8 cellular contexts compared by ENCODE assay signal in genomic region chr1:149852263-149852662, GRCh38. TPM values are rescaled to one million over a fixed set of nuclear protein-coding genes. Genes with fewer than 3 reads are reported as not detected.
A peak's percentile ranks its signal among the peaks of the same experiment; 100 is the strongest.
DNase-seq lines count a peak whose midpoint lies in the region; ATAC-seq, FAIRE-seq and TF ChIP-seq lines count a peak whose summit lies in the region.
"Not testable (repeated sequence)": the region's sequence is repeated elsewhere in the genome, so short reads cannot be mapped to it uniquely, and the experiment has no call there.

No MANE protein-coding gene starts in this region.

- TF ChIP-seq RAD21 in HepG2 (CRISPR knock-in tag; IDR thresholded peaks at IDR 0.05) = not testable (repeated sequence)

- not testable (repeated sequence) for TF ChIP-seq EP300 in HepG2 (IDR thresholded peaks at IDR 0.05; ENCODE audit: low read depth in 2 of 2, low read length in 2 of 2); HepG2 (CRISPR knock-in tag; IDR thresholded peaks at IDR 0.05; ENCODE audit: borderline replicate concordance)

- FAIRE-seq in GM12891 (lab: Jason Lieb, UNC) (peak; percentile 76), HepG2 (lab: Jason Lieb, UNC) (peak; percentile 51)

- not testable (repeated sequence) for TF ChIP-seq POLR2A in GM12891 (IDR thresholded peaks at IDR 0.05; ENCODE audit: low read depth, low read length); HepG2 (IDR thresholded peaks at IDR 0.05; ENCODE audit: insufficient read depth in 1 of 2, low read depth in 2 of 2, low read length in 2 of 2)

- not testable (repeated sequence) for H3K36me3 ChIP-seq in PC-3 (ENCODE audit: low read depth, low read length); HepG2 (replicated peaks in 1 of 2; ENCODE audit: control insufficient read depth in 1 of 2, insufficient read depth in 2 of 2, low read length in 2 of 2)

- H3K9ac ChIP-seq in PC-3 (ENCODE audit: low read length); HepG2 (ENCODE audit: insufficient read depth, low read depth, low read length): not testable (repeated sequence)

- not testable (repeated sequence) for H3K36me3 Mint-ChIP-seq in activated naive CD8-positive, alpha-beta T cell treated with anti-CD3 and anti-CD28 coated beads, Interleukin-2, amount 50 U/mL, for 24 hours (ENCODE audit: low read depth)

- not testable (repeated sequence) for H3K27ac ChIP-seq in PC-3 (ENCODE audit: low read length); HepG2 (ENCODE audit: extremely low read length, insufficient read depth, low read length)

- not testable (repeated sequence) for H3K27me3 Mint-ChIP-seq in activated naive CD8-positive, alpha-beta T cell treated with anti-CD3 and anti-CD28 coated beads, Interleukin-2, amount 50 U/mL, for 24 hours; stimulated activated naive CD8-positive, alpha-beta T cell treated with anti-CD3 and anti-CD28 coated beads, Interleukin-15, amount 100 ng/mL, for 72 hours

- H3K79me2 ChIP-seq in PC-3 (ENCODE audit: low read length) (peaks cover 29% of the 10 kb centered on the region), HepG2 (ENCODE audit: insufficient read depth, low read length) (peaks cover 26% of the 10 kb centered on the region)

- not testable (repeated sequence) for H3F3A ChIP-seq in PC-3 (ENCODE audit: low read length, unreplicated experiment)

- not testable (repeated sequence) for H3K4me3 ChIP-seq in PC-3 (ENCODE audit: low read length); HepG2 (replicated peaks in 1 of 3; ENCODE audit: insufficient read depth in 1 of 3, low read depth in 2 of 3, low read length in 3 of 3)

- H3K27me3 ChIP-seq in PC-3 (ENCODE audit: low read length); HepG2 (ENCODE audit: control insufficient read depth in 1 of 2, insufficient read depth in 2 of 2, low read length in 2 of 2): not testable (repeated sequence)

- H3K4me3 Mint-ChIP-seq in activated naive CD8-positive, alpha-beta T cell treated with anti-CD3 and anti-CD28 coated beads, Interleukin-2, amount 50 U/mL, for 24 hours; stimulated activated naive CD8-positive, alpha-beta T cell treated with anti-CD3 and anti-CD28 coated beads, Interleukin-15, amount 100 ng/mL, for 72 hours: not testable (repeated sequence)

- H3K4me2 ChIP-seq in PC-3 (ENCODE audit: low read length); HepG2 (ENCODE audit: low read depth, low read length): not testable (repeated sequence)

- H3K4me1 Mint-ChIP-seq in activated naive CD8-positive, alpha-beta T cell treated with anti-CD3 and anti-CD28 coated beads, Interleukin-2, amount 50 U/mL, for 24 hours = peaks cover 27% of the 10 kb centered on the region
- H3K4me1 Mint-ChIP-seq in stimulated activated naive CD8-positive, alpha-beta T cell treated with anti-CD3 and anti-CD28 coated beads, Interleukin-15, amount 100 ng/mL, for 72 hours = peaks cover 27% of the 10 kb centered on the region

- in situ Hi-C loops in HepG2 (cut with HindIII; ENCODE audit: extremely low pct_ligation_motif_present, low pct_unique_long_range_greater_than_20kb) = not testable (repeated sequence)

- TF ChIP-seq CTCF in PC-3 (conservative IDR thresholded peaks at IDR 0.05; ENCODE audit: low read depth, low read length); HepG2 (CRISPR knock-in tag; IDR thresholded peaks at IDR 0.05): not testable (repeated sequence)

- ATAC-seq in GM19395 (IDR thresholded peaks at IDR 0.05; ENCODE audit: unreplicated experiment) (peak; percentile 33), GM21825 (IDR thresholded peaks at IDR 0.05; ENCODE audit: unreplicated experiment) (peak; percentile 20), HG03066 (IDR thresholded peaks at IDR 0.05; ENCODE audit: low read depth, unreplicated experiment) (peak; percentile 30), PC-3 (peak; percentile 27), HepG2 (peak; percentile 23)
- ATAC-seq in activated naive CD8-positive, alpha-beta T cell treated with anti-CD3 and anti-CD28 coated beads, Interleukin-2, amount 50 U/mL, for 24 hours = peak; percentile 12
- ATAC-seq in stimulated activated naive CD8-positive, alpha-beta T cell treated with anti-CD3 and anti-CD28 coated beads, Interleukin-15, amount 100 ng/mL, for 72 hours = peak; percentile 18

- intact Hi-C loops in PC-3 (cut with micrococcal nuclease); HepG2 (cut with micrococcal nuclease; ENCODE audit: unreplicated experiment): not testable (repeated sequence)

- POLR2A ChIA-PET in PC-3 (lab: Charles Lee; ENCODE audit: unreplicated experiment); HepG2 (lab: Yijun Ruan, JAX): not testable (repeated sequence)

- WGBS in HepG2 (ENCODE audit: low lambda C conversion rate) = no CpG with 5 or more reads among the region's 26 CpGs

- H3K9me3 Mint-ChIP-seq in activated naive CD8-positive, alpha-beta T cell treated with anti-CD3 and anti-CD28 coated beads, Interleukin-2, amount 50 U/mL, for 24 hours; stimulated activated naive CD8-positive, alpha-beta T cell treated with anti-CD3 and anti-CD28 coated beads, Interleukin-15, amount 100 ng/mL, for 72 hours: not testable (repeated sequence)

- H3K4me1 ChIP-seq in PC-3 (ENCODE audit: insufficient read depth, low read length) (peaks cover 23% of the 10 kb centered on the region), HepG2 (ENCODE audit: insufficient read depth, low read length) (peaks cover 25% of the 10 kb centered on the region)

- H2AFZ ChIP-seq in PC-3 (ENCODE audit: low read length); HepG2 (ENCODE audit: low read length): not testable (repeated sequence)

- CTCF ChIA-PET in PC-3 (lab: Charles Lee); HepG2 (lab: Yijun Ruan, JAX; ENCODE audit: low intra/inter-chr PET ratio, low total read pairs): not testable (repeated sequence)

- H3K9me2 ChIP-seq in PC-3 (replicated peaks; ENCODE audit: low read length) = not testable (repeated sequence)

- H3K27ac Mint-ChIP-seq in activated naive CD8-positive, alpha-beta T cell treated with anti-CD3 and anti-CD28 coated beads, Interleukin-2, amount 50 U/mL, for 24 hours; stimulated activated naive CD8-positive, alpha-beta T cell treated with anti-CD3 and anti-CD28 coated beads, Interleukin-15, amount 100 ng/mL, for 72 hours: not testable (repeated sequence)

- DNase-seq in GM12891 (ENCODE audit: insufficient read length, low spot score); PC-3; activated naive CD8-positive, alpha-beta T cell treated with anti-CD3 and anti-CD28 coated beads, Interleukin-2, amount 50 U/mL, for 24 hours; HepG2 (ENCODE audit: low spot score); stimulated activated naive CD8-positive, alpha-beta T cell treated with anti-CD3 and anti-CD28 coated beads, Interleukin-15, amount 100 ng/mL, for 72 hours: not testable (repeated sequence)

- not testable (repeated sequence) for H4K20me1 ChIP-seq in PC-3 (ENCODE audit: low read length)
- H4K20me1 ChIP-seq in HepG2 (ENCODE audit: insufficient read depth, low read length) = peaks cover 10% of the 10 kb centered on the region

- not testable (repeated sequence) for H3K9me3 ChIP-seq in PC-3 (ENCODE audit: low read length); HepG2 (ENCODE audit: low read length)

- BruUV-seq in PC-3 (replicated peaks; lab: Mats Ljungman, UMichigan); HepG2 (replicated peaks; lab: Mats Ljungman, UMichigan): not testable (repeated sequence)

RNA-seq across cellular contexts. Expression of gene BOLA1, which starts 47.1 kb away (rescaled TPM):
- polyA plus RNA-seq in GM12891 (2012; ENCODE audit: low read depth, missing spikeins) = 15.7 TPM
- total RNA-seq in PC-3 (2014; rRNA removed) (27.6 and 38.6 TPM in 2 replicates), HepG2 (2016; rRNA removed; fragmentation: Illumina TruSeq; extraction: Trizol) (3.1 and 4.2 TPM in 2 replicates)
- 2.1 and 2.4 TPM in 2 replicates for total RNA-seq in HepG2 (2016; cell fraction: cytosol; rRNA removed; fragmentation: Illumina TruSeq; extraction: Trizol; ENCODE audit: low read depth)
- 3.6 and 3.9 TPM in 2 replicates for total RNA-seq in HepG2 (2016; cell fraction: insoluble cytoplasmic fraction; rRNA removed; fragmentation: Illumina TruSeq; extraction: Trizol)
- total RNA-seq in HepG2 (2016; cell fraction: membrane; rRNA removed; fragmentation: Illumina TruSeq; extraction: Trizol) = 2.0 and 2.7 TPM in 2 replicates
- total RNA-seq in HepG2 (2016; cell fraction: nucleus; rRNA removed; fragmentation: Illumina TruSeq; extraction: Trizol) = 3.2 and 3.5 TPM in 2 replicates
- polyA plus RNA-seq in HepG2 (2011; rRNA removed) = 2.9 and 3.2 TPM in 2 replicates
- polyA plus RNA-seq in HepG2 (2011; cell fraction: cytosol; rRNA removed) = 2.9 and 4.8 TPM in 2 replicates
- polyA plus RNA-seq in HepG2 (2011; cell fraction: nucleus; rRNA removed) = 8.1 and 8.9 TPM in 2 replicates
- polyA plus RNA-seq in HepG2 (2012) = 2.5 and 2.8 TPM in 2 replicates
- polyA plus RNA-seq in HepG2 (2016; cell fraction: cytosol; fragmentation: Illumina TruSeq; extraction: Trizol; ENCODE audit: low read depth) = 2.0 and 2.6 TPM in 2 replicates
- polyA plus RNA-seq in HepG2 (2016; cell fraction: insoluble cytoplasmic fraction; fragmentation: Illumina TruSeq; extraction: Trizol; ENCODE audit: low read depth) = 3.3 and 5.4 TPM in 2 replicates
- 2.5 and 2.8 TPM in 2 replicates for polyA plus RNA-seq in HepG2 (2016; cell fraction: membrane; fragmentation: Illumina TruSeq; extraction: Trizol; ENCODE audit: low read depth)
- polyA plus RNA-seq in HepG2 (2016; cell fraction: nucleus; fragmentation: Illumina TruSeq; extraction: Trizol; ENCODE audit: insufficient read depth, low read depth) = 4.8 TPM in 2 replicates
- 1.4 and 3.8 TPM in 2 replicates for polyA minus RNA-seq in HepG2 (2011; rRNA and poly(A)+ RNA removed; ENCODE audit: low replicate concordance)
- 0.79 TPM in 1 of 2 replicates, not detected in the other for polyA minus RNA-seq in HepG2 (2011; cell fraction: cytosol; rRNA and poly(A)+ RNA removed)
- polyA minus RNA-seq in HepG2 (2011; cell fraction: nucleus; rRNA and poly(A)+ RNA removed) = 1.4 and 1.9 TPM in 2 replicates
